In genomic region chr1:234600418-234601216, GRCh38 we compare ENCODE assay signal across 8 cellular contexts. TPM values are rescaled to one million over a fixed set of nuclear protein-coding genes. Genes with fewer than 3 reads are reported as not detected.
DNase-seq lines count a peak whose midpoint lies in the region; ATAC-seq and TF ChIP-seq lines count a peak whose summit lies in the region.

No MANE protein-coding gene starts in this region.

- H3K9me3 Mint-ChIP-seq in activated CD8-positive, alpha-beta memory T cell treated with anti-CD3 and anti-CD28 coated beads, Interleukin-2, amount 10 ng/mL, durations not matched to agents 7 days and 5 days (ENCODE audit: low read depth), result peaks cover 2% of the 10 kb centered on the region
- no peaks in the 10 kb centered on the region for H3K9me3 Mint-ChIP-seq in IgD-negative memory B cell
- no peaks in the 10 kb centered on the region for H3K9me3 Mint-ChIP-seq in activated CD4-positive, alpha-beta memory T cell treated with anti-CD3 and anti-CD28 coated beads for 36 hours

- H3K14ac ChIP-seq in trophoblast cell (ENCODE audit: low read length), result peak overlapping the region; percentile 89

- no peaks in the 10 kb centered on the region for H3K27me3 Mint-ChIP-seq in activated CD8-positive, alpha-beta memory T cell treated with anti-CD3 and anti-CD28 coated beads, Interleukin-2, amount 10 ng/mL, durations not matched to agents 7 days and 5 days
- H3K27me3 Mint-ChIP-seq in IgD-negative memory B cell, result no peaks in the 10 kb centered on the region
- no peaks in the 10 kb centered on the region for H3K27me3 Mint-ChIP-seq in activated CD4-positive, alpha-beta memory T cell treated with anti-CD3 and anti-CD28 coated beads for 36 hours

- 4 to 5% methylated on average over 7 to 11 of the region's 11 CpGs for WGBS in gastroesophageal sphincter (ENCODE audit: low coverage in 1 of 2), 2 donors
- WGBS in trophoblast cell (ENCODE audit: extremely low coverage, insufficient coverage, insufficient read length), result no CpG with 5 or more reads among the region's 11 CpGs

- POLR2A ChIA-PET in activated CD4-positive, alpha-beta memory T cell treated with anti-CD3 and anti-CD28 coated beads for 36 hours (lab: Charles Lee), result interaction anchor here (0.5 to 6.1 kb wide), 14 partner anchors 10 to 905 kb away, joined by 3 to 78 read pairs (median 3); partner anchors contain the start of gene IRF2BP2

- CTCF ChIA-PET in activated CD8-positive, alpha-beta memory T cell treated with anti-CD3 and anti-CD28 coated beads, Interleukin-2, amount 10 ng/mL, durations not matched to agents 7 days and 5 days (lab: Charles Lee), result interaction anchor here (1.0 to 5.3 kb wide), 9 partner anchors 11 to 493 kb away, joined by 3 to 41 read pairs (median 5); partner anchors contain the start of gene IRF2BP2
- CTCF ChIA-PET in activated CD4-positive, alpha-beta memory T cell treated with anti-CD3 and anti-CD28 coated beads for 36 hours (lab: Charles Lee), result interaction anchor here (1.0 to 5.5 kb wide), 8 partner anchors 8 to 504 kb away, joined by 3 to 35 read pairs (median 6); no protein-coding TSS in a partner anchor

- peak overlapping the region; percentile 61 for H4K91ac ChIP-seq in trophoblast cell (ENCODE audit: low read depth, low read length)

- H3K36me3 ChIP-seq in gastroesophageal sphincter (no peaks in the 10 kb centered on the region), trophoblast cell (ENCODE audit: control insufficient read depth in 1 of 2, insufficient read depth in 2 of 2, low read length in 2 of 2) (no peaks in the 10 kb centered on the region)

- no peak overlapping the region for H2AK5ac ChIP-seq in trophoblast cell (ENCODE audit: low read length)

- peak; percentile 47 for DNase-seq in activated CD8-positive, alpha-beta memory T cell treated with anti-CD3 and anti-CD28 coated beads, Interleukin-2, amount 10 ng/mL, durations not matched to agents 7 days and 5 days
- no peak for DNase-seq in activated CD8-positive, alpha-beta memory T cell treated with anti-CD3 and anti-CD28 coated beads, Interleukin-2, amount 50 U/mL, for 4 hours
- no peak for DNase-seq in activated CD4-positive, alpha-beta memory T cell treated with anti-CD3 and anti-CD28 coated beads for 36 hours
- DNase-seq in trophoblast cell (peak in 1 of 2 donors; percentile 35), iPS-NIHi7 (ENCODE audit: extremely low spot score) (no peak)

- intact Hi-C loops in activated CD4-positive, alpha-beta memory T cell treated with anti-CD3 and anti-CD28 coated beads for 36 hours (cut with micrococcal nuclease), result loop anchor here (1.0 to 2.0 kb wide), 5 partner anchors 11 to 728 kb away; partner anchors contain the start of genes ARID4B, COA6 and GGPS1

- peaks cover 60% of the 10 kb centered on the region for H3K4me1 Mint-ChIP-seq in activated CD8-positive, alpha-beta memory T cell treated with anti-CD3 and anti-CD28 coated beads, Interleukin-2, amount 10 ng/mL, durations not matched to agents 7 days and 5 days
- peaks cover 46 to 59% (median 53%) of the 10 kb centered on the region in 3 donors for H3K4me1 Mint-ChIP-seq in IgD-negative memory B cell
- H3K4me1 Mint-ChIP-seq in activated CD4-positive, alpha-beta memory T cell treated with anti-CD3 and anti-CD28 coated beads for 36 hours (ENCODE audit: low read depth), result peaks cover 54% of the 10 kb centered on the region

- peak overlapping the region; percentile 79 for H4K8ac ChIP-seq in trophoblast cell (ENCODE audit: low read depth, low read length)

- H3K9me3 ChIP-seq in gastroesophageal sphincter (no peaks in the 10 kb centered on the region), trophoblast cell (ENCODE audit: insufficient read depth, low read depth, low read length) (no peaks in the 10 kb centered on the region)

- TF ChIP-seq CTCF in gastroesophageal sphincter (IDR thresholded peaks at IDR 0.05), result no peak

- ATAC-seq in activated CD8-positive, alpha-beta memory T cell treated with anti-CD3 and anti-CD28 coated beads, Interleukin-2, amount 10 ng/mL, durations not matched to agents 7 days and 5 days, result peak; percentile 24
- ATAC-seq in gastroesophageal sphincter (no peak), HG03097 (IDR thresholded peaks at IDR 0.05; ENCODE audit: low FRiP score, unreplicated experiment) (no peak)

- H2BK120ac ChIP-seq in trophoblast cell (ENCODE audit: insufficient read depth, low read length, poor library complexity), result peak overlapping the region; percentile 5

- peaks cover 7% of the 10 kb centered on the region for H3K79me1 ChIP-seq in trophoblast cell (ENCODE audit: low read length)

- peak overlapping the region; percentile 78 for H3K18ac ChIP-seq in trophoblast cell (ENCODE audit: low read length)

- no peak overlapping the region for H4K12ac ChIP-seq in trophoblast cell (ENCODE audit: low read depth, low read length)

- peak overlapping the region; percentile 71 for H2BK5ac ChIP-seq in trophoblast cell (ENCODE audit: low read depth, low read length, poor library complexity)

- H3K4me3 ChIP-seq in gastroesophageal sphincter (peak overlapping the region; percentile 24 to 56), trophoblast cell (ENCODE audit: low read depth, low read length) (no peak overlapping the region)

- peak overlapping the region; percentile 62 for H3K4me2 ChIP-seq in trophoblast cell (ENCODE audit: low read length)

- peaks cover 29% of the 10 kb centered on the region for H3K36me3 Mint-ChIP-seq in activated CD8-positive, alpha-beta memory T cell treated with anti-CD3 and anti-CD28 coated beads, Interleukin-2, amount 10 ng/mL, durations not matched to agents 7 days and 5 days
- H3K36me3 Mint-ChIP-seq in IgD-negative memory B cell, result no peaks in the 10 kb centered on the region
- H3K36me3 Mint-ChIP-seq in activated CD4-positive, alpha-beta memory T cell treated with anti-CD3 and anti-CD28 coated beads for 36 hours, result peaks cover 30% of the 10 kb centered on the region

- H3K4me1 ChIP-seq in gastroesophageal sphincter, result peaks cover 27 to 73% (median 35%) of the 10 kb centered on the region in 3 donors
- peaks cover 2 to 3% of the 10 kb centered on the region in 2 experiments for H3K4me1 ChIP-seq in trophoblast cell (ENCODE audit: control insufficient read depth in 1 of 2, insufficient read depth in 2 of 2, low read length in 2 of 2)

- peaks cover 2% of the 10 kb centered on the region for H3K79me2 ChIP-seq in trophoblast cell (ENCODE audit: control insufficient read depth, insufficient read depth, low read length, poor library complexity)

- TF ChIP-seq EP300 in gastroesophageal sphincter (IDR thresholded peaks at IDR 0.05), result no peak

- H3K4ac ChIP-seq in trophoblast cell (ENCODE audit: low read depth, low read length), result peak overlapping the region; percentile 73

- peak overlapping the region; percentile 66 for H2AFZ ChIP-seq in trophoblast cell (ENCODE audit: insufficient read depth, low read length, poor library complexity)

- H2BK12ac ChIP-seq in trophoblast cell (ENCODE audit: low read length), result peak overlapping the region; percentile 73

- peak overlapping the region; percentile 73 for H3K4me3 Mint-ChIP-seq in activated CD8-positive, alpha-beta memory T cell treated with anti-CD3 and anti-CD28 coated beads, Interleukin-2, amount 10 ng/mL, durations not matched to agents 7 days and 5 days
- H3K4me3 Mint-ChIP-seq in IgD-negative memory B cell, result peak overlapping the region; percentile 84 to 94 (median 91)
- H3K4me3 Mint-ChIP-seq in activated CD4-positive, alpha-beta memory T cell treated with anti-CD3 and anti-CD28 coated beads for 36 hours, result peak overlapping the region; percentile 73

- peak overlapping the region; percentile 54 for H3K9ac ChIP-seq in trophoblast cell (ENCODE audit: low read length)

- TF ChIP-seq POLR2A in gastroesophageal sphincter (IDR thresholded peaks at IDR 0.05), result no peak

- peak overlapping the region; percentile 94 for H3K27ac Mint-ChIP-seq in activated CD8-positive, alpha-beta memory T cell treated with anti-CD3 and anti-CD28 coated beads, Interleukin-2, amount 10 ng/mL, durations not matched to agents 7 days and 5 days
- H3K27ac Mint-ChIP-seq in IgD-negative memory B cell, result peak overlapping the region; percentile 96
- peak overlapping the region; percentile 100 for H3K27ac Mint-ChIP-seq in activated CD4-positive, alpha-beta memory T cell treated with anti-CD3 and anti-CD28 coated beads for 36 hours

- H3K23ac ChIP-seq in trophoblast cell (ENCODE audit: low read length), result no peak overlapping the region

- H3K27ac ChIP-seq in gastroesophageal sphincter (peak overlapping the region; percentile 95 to 100 (median 98)), trophoblast cell (ENCODE audit: low read depth, low read length) (peak overlapping the region; percentile 96)

- H3K27me3 ChIP-seq in gastroesophageal sphincter (no peaks in the 10 kb centered on the region), trophoblast cell (ENCODE audit: insufficient read depth, low read length) (no peaks in the 10 kb centered on the region)

RNA-seq across cellular contexts. Expression of gene IRF2BP2, which starts 9.4 kb away (rescaled TPM):
- total RNA-seq in activated CD8-positive, alpha-beta memory T cell treated with anti-CD3 and anti-CD28 coated beads, Interleukin-2, amount 10 ng/mL, durations not matched to agents 7 days and 5 days, result 100 to 1,000 TPM in 1 of 2 experiments, 10 to 100 TPM in 1; 81.1 to 103 TPM
- polyA plus RNA-seq in IgD-negative memory B cell, result 39.1 TPM
- total RNA-seq in activated CD4-positive, alpha-beta memory T cell treated with anti-CD3 and anti-CD28 coated beads for 36 hours, result 100 to 1,000 TPM; 139 to 147 TPM
- 100 to 1,000 TPM in 3 of 4 donors, 10 to 100 TPM in 1; 70.1 to 107 (median 104) TPM for total RNA-seq in gastroesophageal sphincter
- polyA plus RNA-seq in trophoblast cell (2013), result 147 and 150 TPM in 2 replicates
